In genomic region chr6:9401936-9402335, GRCh38 we compare ENCODE assay signal across 22 cellular contexts.
"Had no signal": no experiment of that assay in that cellular context is flagged by ENCODE, and none has a peak within 500 bp of the region (broad histone marks: within the 10 kb centered on the region; RNA-seq: fewer than 3 reads in every experiment).

No MANE protein-coding gene starts in this region.

- H3K9ac ChIP-seq: parathyroid adenoma had no signal

- H3K27me3 Mint-ChIP-seq: activated naive CD4-positive, alpha-beta T cell treated with anti-CD3 and anti-CD28 coated beads, Interleukin-2, amount 10 ng/mL, durations not matched to agents 7 days and 5 days; natural killer cell treated with Interleukin-12 subunit alpha and Interleukin-12 subunit beta and Interleukin-15 and Interleukin-18, amount 100 ng/mL, for 72 hours; stimulated activated memory B cell treated with anti-CD40 and anti-IgM and Interleukin-4, amounts not matched to agents 10 μg/mL and 1 μg/mL and 100 μg/mL, for 72 hours; T-cell had no signal

- DNase-seq: activated CD4-positive, alpha-beta T cell treated with anti-CD3 and anti-CD28 coated beads, Interleukin-2, amount 10 ng/mL, durations not matched to agents 7 days and 5 days; activated CD8-positive, alpha-beta memory T cell treated with anti-CD3 and anti-CD28 coated beads for 24 hours; activated CD8-positive, alpha-beta memory T cell treated with anti-CD3 and anti-CD28 coated beads, Interleukin-2, amount 50 U/mL, for 48 hours; activated effector memory CD4-positive, alpha-beta T cell treated with Interleukin-2 at 50 U/mL for 16 hours; activated naive CD4-positive, alpha-beta T cell treated with anti-CD3 and anti-CD28 coated beads, Interleukin-2, amount 10 ng/mL, durations not matched to agents 7 days and 5 days; activated naive CD8-positive, alpha-beta T cell treated with anti-CD3 and anti-CD28 coated beads, Interleukin-2, amount 50 U/mL, for 24 hours; activated T-cell treated with anti-CD3 and anti-CD28 coated beads, Interleukin-2, amount 50 U/mL, for 48 hours; dermis blood vessel endothelial cell; effector memory CD4-positive, alpha-beta T cell; esophagus squamous epithelium; kidney; stimulated activated CD4-positive, alpha-beta T cell treated with anti-CD3 and anti-CD28 coated beads, Interleukin-4, amount 100 ng/mL, for 24 hours; T-cell; testis had no signal

- H2AFZ ChIP-seq: parathyroid adenoma had no signal

- H3K9me3 ChIP-seq: ascending aorta, esophagus squamous epithelium, testis had no signal

- H3K36me3 Mint-ChIP-seq: activated naive CD4-positive, alpha-beta T cell treated with anti-CD3 and anti-CD28 coated beads, Interleukin-2, amount 10 ng/mL, durations not matched to agents 7 days and 5 days; mesothelial cell of epicardium; natural killer cell treated with Interleukin-12 subunit alpha and Interleukin-12 subunit beta and Interleukin-15 and Interleukin-18, amount 100 ng/mL, for 72 hours; stimulated activated memory B cell treated with anti-CD40 and anti-IgM and Interleukin-4, amounts not matched to agents 10 μg/mL and 1 μg/mL and 100 μg/mL, for 72 hours; T-cell; type B pancreatic cell had no signal

- H3K36me3 ChIP-seq: ascending aorta, esophagus squamous epithelium had no signal

- H3K27me3 ChIP-seq: ascending aorta, testis had no signal

- H3K4me3 Mint-ChIP-seq: activated CD4-positive, alpha-beta T cell treated with anti-CD3 and anti-CD28 coated beads, Interleukin-2, amount 10 ng/mL, durations not matched to agents 7 days and 5 days; activated naive CD4-positive, alpha-beta T cell treated with anti-CD3 and anti-CD28 coated beads, Interleukin-2, amount 10 ng/mL, durations not matched to agents 7 days and 5 days; activated naive CD8-positive, alpha-beta T cell treated with anti-CD3 and anti-CD28 coated beads, Interleukin-2, amount 50 U/mL, for 24 hours; mesothelial cell of epicardium; natural killer cell treated with Interleukin-12 subunit alpha and Interleukin-12 subunit beta and Interleukin-15 and Interleukin-18, amount 100 ng/mL, for 72 hours; stimulated activated memory B cell treated with anti-CD40 and anti-IgM and Interleukin-4, amounts not matched to agents 10 μg/mL and 1 μg/mL and 100 μg/mL, for 72 hours; T-cell; type B pancreatic cell had no signal

- H3K9me3 Mint-ChIP-seq: activated CD4-positive, alpha-beta T cell treated with anti-CD3 and anti-CD28 coated beads, Interleukin-2, amount 10 ng/mL, durations not matched to agents 7 days and 5 days; mesothelial cell of epicardium; type B pancreatic cell had no signal

- H3K4me1 ChIP-seq: ascending aorta, parathyroid adenoma, testis had no signal

- H3K27ac Mint-ChIP-seq: activated CD4-positive, alpha-beta T cell treated with anti-CD3 and anti-CD28 coated beads, Interleukin-2, amount 10 ng/mL, durations not matched to agents 7 days and 5 days; activated naive CD4-positive, alpha-beta T cell treated with anti-CD3 and anti-CD28 coated beads, Interleukin-2, amount 10 ng/mL, durations not matched to agents 7 days and 5 days; activated naive CD8-positive, alpha-beta T cell treated with anti-CD3 and anti-CD28 coated beads, Interleukin-2, amount 50 U/mL, for 24 hours; mesothelial cell of epicardium; natural killer cell treated with Interleukin-12 subunit alpha and Interleukin-12 subunit beta and Interleukin-15 and Interleukin-18, amount 100 ng/mL, for 72 hours; stimulated activated memory B cell treated with anti-CD40 and anti-IgM and Interleukin-4, amounts not matched to agents 10 μg/mL and 1 μg/mL and 100 μg/mL, for 72 hours; T-cell; type B pancreatic cell had no signal

- ATAC-seq: activated naive CD8-positive, alpha-beta T cell treated with anti-CD3 and anti-CD28 coated beads, Interleukin-2, amount 50 U/mL, for 24 hours; left lobe of liver; natural killer cell treated with Interleukin-12 subunit alpha and Interleukin-12 subunit beta and Interleukin-15 and Interleukin-18, amount 100 ng/mL, for 72 hours; sciatic nerve; stimulated activated memory B cell treated with anti-CD40 and anti-IgM and Interleukin-4, amounts not matched to agents 10 μg/mL and 1 μg/mL and 100 μg/mL, for 72 hours; T-cell had no signal

- H3K4me3 ChIP-seq: ascending aorta, esophagus squamous epithelium, testis had no signal

- H3K79me2 ChIP-seq: parathyroid adenoma had no signal

- H3K4me1 Mint-ChIP-seq: activated CD4-positive, alpha-beta T cell treated with anti-CD3 and anti-CD28 coated beads, Interleukin-2, amount 10 ng/mL, durations not matched to agents 7 days and 5 days; activated naive CD4-positive, alpha-beta T cell treated with anti-CD3 and anti-CD28 coated beads, Interleukin-2, amount 10 ng/mL, durations not matched to agents 7 days and 5 days; activated naive CD8-positive, alpha-beta T cell treated with anti-CD3 and anti-CD28 coated beads, Interleukin-2, amount 50 U/mL, for 24 hours; stimulated activated memory B cell treated with anti-CD40 and anti-IgM and Interleukin-4, amounts not matched to agents 10 μg/mL and 1 μg/mL and 100 μg/mL, for 72 hours; T-cell had no signal

- H3K27ac ChIP-seq: ascending aorta, esophagus squamous epithelium, parathyroid adenoma, testis had no signal
